In genomic region chr1:73626326-73626725, GRCh38 we compare ENCODE assay signal across 24 cellular contexts.
"Had no signal": no experiment of that assay in that cellular context is flagged by ENCODE, and none has a peak within 500 bp of the region (broad histone marks: within the 10 kb centered on the region; RNA-seq: fewer than 3 reads in every experiment).

No MANE protein-coding gene starts in this region.

- H3K4me1 ChIP-seq: foreskin keratinocyte, gastroesophageal sphincter, heart left ventricle, neural progenitor cell, parathyroid adenoma, prostate gland, testis, tibial artery had no signal

- DNase-seq: cortex of kidney; foreskin keratinocyte; heart left ventricle; kidney; mesenchymal stem cell; naive thymus-derived CD4-positive, alpha-beta T cell; right cardiac atrium; sigmoid colon; stimulated activated CD4-positive, alpha-beta T cell treated with anti-CD3 and anti-CD28 coated beads, Interleukin-4, amount 100 ng/mL, for 4 hours; stimulated activated naive CD8-positive, alpha-beta T cell treated with anti-CD3 and anti-CD28 coated beads, Interleukin-15, Interleukin-2, amounts not matched to agents 100 U/mL and 50 U/mL, for 24 hours; substantia nigra; testis; tibial artery had no signal

- H3K36me3 Mint-ChIP-seq: mesothelial cell of epicardium; naive thymus-derived CD4-positive, alpha-beta T cell; neural progenitor cell; stimulated activated memory B cell treated with anti-CD40 and anti-IgM and Interleukin-4, amounts not matched to agents 10 μg/mL and 1 μg/mL and 100 μg/mL, for 72 hours; type B pancreatic cell had no signal

- H3K27ac ChIP-seq: foreskin keratinocyte, gastroesophageal sphincter, heart left ventricle, hepatocyte, neural progenitor cell, parathyroid adenoma, prostate gland, sigmoid colon, testis, tibial artery had no signal

- H3K27ac Mint-ChIP-seq: mesothelial cell of epicardium; naive thymus-derived CD4-positive, alpha-beta T cell; nephron; neural progenitor cell; stimulated activated memory B cell treated with anti-CD40 and anti-IgM and Interleukin-4, amounts not matched to agents 10 μg/mL and 1 μg/mL and 100 μg/mL, for 72 hours; type B pancreatic cell had no signal

- H3K9me3 Mint-ChIP-seq: type B pancreatic cell had no signal

- H3K4me1 Mint-ChIP-seq: mesothelial cell of epicardium; naive thymus-derived CD4-positive, alpha-beta T cell; nephron; neural progenitor cell; stimulated activated memory B cell treated with anti-CD40 and anti-IgM and Interleukin-4, amounts not matched to agents 10 μg/mL and 1 μg/mL and 100 μg/mL, for 72 hours had no signal

- H3K4me3 ChIP-seq: gastroesophageal sphincter, heart left ventricle, hepatocyte, lung, neural progenitor cell, prostate gland, sigmoid colon, testis, tibial artery had no signal

- H3K27me3 ChIP-seq: foreskin keratinocyte, gastroesophageal sphincter, heart left ventricle, hepatocyte, neural progenitor cell, sigmoid colon, testis, tibial artery had no signal

- H3K4me3 Mint-ChIP-seq: mesothelial cell of epicardium; naive thymus-derived CD4-positive, alpha-beta T cell; nephron; neural progenitor cell; stimulated activated memory B cell treated with anti-CD40 and anti-IgM and Interleukin-4, amounts not matched to agents 10 μg/mL and 1 μg/mL and 100 μg/mL, for 72 hours; type B pancreatic cell had no signal

- ATAC-seq: foreskin keratinocyte; gastroesophageal sphincter; heart left ventricle; left lobe of liver; naive thymus-derived CD4-positive, alpha-beta T cell; right cardiac atrium; stimulated activated memory B cell treated with anti-CD40 and anti-IgM and Interleukin-4, amounts not matched to agents 10 μg/mL and 1 μg/mL and 100 μg/mL, for 72 hours; stimulated activated naive CD8-positive, alpha-beta T cell treated with anti-CD3 and anti-CD28 coated beads, Interleukin-15, Interleukin-2, amounts not matched to agents 100 U/mL and 50 U/mL, for 24 hours had no signal

- H3K36me3 ChIP-seq: gastroesophageal sphincter, heart left ventricle, neural progenitor cell, prostate gland, sigmoid colon, tibial artery had no signal

- H3K27me3 Mint-ChIP-seq: stimulated activated memory B cell treated with anti-CD40 and anti-IgM and Interleukin-4, amounts not matched to agents 10 μg/mL and 1 μg/mL and 100 μg/mL, for 72 hours; type B pancreatic cell had no signal

- H3K9me3 ChIP-seq: gastroesophageal sphincter, prostate gland, sigmoid colon, testis, tibial artery had no signal
